20 cellular contexts compared by ENCODE assay signal in genomic region chr22:35805466-35805865, GRCh38.
DNase-seq lines count a peak whose midpoint lies in the region; ATAC-seq and TF ChIP-seq lines count a peak whose summit lies in the region.
"Had no signal": no experiment of that assay in that cellular context is flagged by ENCODE, and none has a peak within 500 bp of the region (broad histone marks: within the 10 kb centered on the region; RNA-seq: fewer than 3 reads in every experiment).

No MANE protein-coding gene starts in this region.

- TF ChIP-seq CTCF in choroid plexus epithelial cell (conservative IDR thresholded peaks at IDR 0.05; ENCODE audit: low read depth, low read length), result no peak
- no peak for TF ChIP-seq CTCF in osteocyte (IDR thresholded peaks at IDR 0.05)
- no peak for TF ChIP-seq CTCF in CD8-positive, alpha-beta T cell (IDR thresholded peaks at IDR 0.05)

- H3K27me3 ChIP-seq in CD8-positive, alpha-beta T cell (ENCODE audit: insufficient read depth, low read length), result no peaks in the 10 kb centered on the region
- H3K27me3 ChIP-seq: BE2C, BLaER1 had no signal

- no peak overlapping the region for H3K4me3 Mint-ChIP-seq in osteocyte (ENCODE audit: unreplicated experiment)
- H3K4me3 Mint-ChIP-seq in CD8-positive, alpha-beta T cell, result no peak overlapping the region
- H3K4me3 Mint-ChIP-seq in stimulated activated naive CD8-positive, alpha-beta T cell treated with anti-CD3 and anti-CD28 coated beads, Interleukin-15, amount 100 ng/mL, for 72 hours, result no peak overlapping the region
- H3K4me3 Mint-ChIP-seq: CD14-positive monocyte; CD4-positive, alpha-beta memory T cell; CD4-positive, CD25-positive, alpha-beta regulatory T cell had no signal

- CTCF ChIA-PET in CD8-positive, alpha-beta T cell (lab: Charles Lee), result no interaction called here

- peak overlapping the region; percentile 33 for H3K27ac Mint-ChIP-seq in osteocyte (ENCODE audit: unreplicated experiment)
- no peak overlapping the region for H3K27ac Mint-ChIP-seq in CD8-positive, alpha-beta T cell
- H3K27ac Mint-ChIP-seq in stimulated activated naive CD8-positive, alpha-beta T cell treated with anti-CD3 and anti-CD28 coated beads, Interleukin-15, amount 100 ng/mL, for 72 hours, result no peak overlapping the region
- H3K27ac Mint-ChIP-seq: CD14-positive monocyte; CD4-positive, alpha-beta memory T cell; CD4-positive, CD25-positive, alpha-beta regulatory T cell had no signal

- H3K27ac ChIP-seq in CD8-positive, alpha-beta T cell (ENCODE audit: low read depth, low read length), result no peak overlapping the region
- H3K27ac ChIP-seq: 22Rv1, BLaER1 had no signal

- H3K9me3 Mint-ChIP-seq in osteocyte (ENCODE audit: unreplicated experiment), result peaks cover 7% of the 10 kb centered on the region
- H3K9me3 Mint-ChIP-seq in CD8-positive, alpha-beta T cell, result no peaks in the 10 kb centered on the region
- H3K9me3 Mint-ChIP-seq in stimulated activated naive CD8-positive, alpha-beta T cell treated with anti-CD3 and anti-CD28 coated beads, Interleukin-15, amount 100 ng/mL, for 72 hours, result no peaks in the 10 kb centered on the region

- H3K4me1 Mint-ChIP-seq in osteocyte (ENCODE audit: unreplicated experiment), result peaks cover 30% of the 10 kb centered on the region
- no peaks in the 10 kb centered on the region for H3K4me1 Mint-ChIP-seq in CD8-positive, alpha-beta T cell (ENCODE audit: low read depth)
- no peaks in the 10 kb centered on the region for H3K4me1 Mint-ChIP-seq in stimulated activated naive CD8-positive, alpha-beta T cell treated with anti-CD3 and anti-CD28 coated beads, Interleukin-15, amount 100 ng/mL, for 72 hours
- H3K4me1 Mint-ChIP-seq: CD14-positive monocyte; CD4-positive, alpha-beta memory T cell; CD4-positive, CD25-positive, alpha-beta regulatory T cell had no signal

- POLR2A ChIA-PET in CD8-positive, alpha-beta T cell (lab: Charles Lee), result no interaction called here

- no peak for ATAC-seq in HG02840 (IDR thresholded peaks at IDR 0.05; ENCODE audit: low FRiP score, unreplicated experiment)
- no peak for ATAC-seq in CD8-positive, alpha-beta T cell
- ATAC-seq in stimulated activated naive CD8-positive, alpha-beta T cell treated with anti-CD3 and anti-CD28 coated beads, Interleukin-15, amount 100 ng/mL, for 72 hours, result no peak

- no peaks in the 10 kb centered on the region for H3K9me3 ChIP-seq in CD8-positive, alpha-beta T cell (ENCODE audit: low read length)
- H3K9me3 ChIP-seq: BE2C, BLaER1, Caco-2 had no signal

- intact Hi-C loops in CD8-positive, alpha-beta T cell (cut with DNase I, micrococcal nuclease), result no loop called here

- H3K4me1 ChIP-seq in CD8-positive, alpha-beta T cell (ENCODE audit: insufficient read depth, low read length), result no peaks in the 10 kb centered on the region
- H3K4me1 ChIP-seq: BE2C, BLaER1 had no signal

- DNase-seq in choroid plexus epithelial cell (ENCODE audit: low read depth) (peak; percentile 22), fibroblast of peridontal ligament (ENCODE audit: extremely low read depth) (peak; percentile 70), foreskin melanocyte (peak; percentile 65), osteocyte (ENCODE audit: extremely low spot score, unreplicated experiment) (no peak), A172 (ENCODE audit: low spot score) (no peak)
- DNase-seq in CD8-positive, alpha-beta T cell, result no peak
- no peak for DNase-seq in stimulated activated naive CD8-positive, alpha-beta T cell treated with anti-CD3 and anti-CD28 coated beads, Interleukin-15, amount 100 ng/mL, for 72 hours
- DNase-seq: ACHN; BE2C; C1 segment of cervical spinal cord; Caco-2; Calu3; CD4-positive, alpha-beta memory T cell; CD4-positive, CD25-positive, alpha-beta regulatory T cell; DMS79 treated with DMSO at 0.1 percent for 48 hours; GF-D8 had no signal

- no peaks in the 10 kb centered on the region for H3K27me3 Mint-ChIP-seq in osteocyte (ENCODE audit: unreplicated experiment)
- peaks cover under 1% of the 10 kb centered on the region for H3K27me3 Mint-ChIP-seq in CD8-positive, alpha-beta T cell (ENCODE audit: low read depth)
- no peaks in the 10 kb centered on the region for H3K27me3 Mint-ChIP-seq in stimulated activated naive CD8-positive, alpha-beta T cell treated with anti-CD3 and anti-CD28 coated beads, Interleukin-15, amount 100 ng/mL, for 72 hours

- H3K36me3 ChIP-seq in CD8-positive, alpha-beta T cell (ENCODE audit: insufficient read depth, low read length), result no peaks in the 10 kb centered on the region
- H3K36me3 ChIP-seq: BLaER1 had no signal

- no peak overlapping the region for H3K4me3 ChIP-seq in choroid plexus epithelial cell (ENCODE audit: low read depth, low read length)
- no peak overlapping the region for H3K4me3 ChIP-seq in CD8-positive, alpha-beta T cell (ENCODE audit: low read depth, low read length)
- H3K4me3 ChIP-seq: BLaER1 had no signal

- H3K36me3 Mint-ChIP-seq in osteocyte (ENCODE audit: unreplicated experiment), result peaks cover 52% of the 10 kb centered on the region
- H3K36me3 Mint-ChIP-seq in CD8-positive, alpha-beta T cell, result no peaks in the 10 kb centered on the region
- H3K36me3 Mint-ChIP-seq: CD14-positive monocyte; CD4-positive, alpha-beta memory T cell; CD4-positive, CD25-positive, alpha-beta regulatory T cell had no signal

Comparison
In these comparisons a context has a peak if more than half of its experiments do, and no peak if none do; other contexts are left out.
1. DNase-seq: peak in choroid plexus epithelial cell (single experiment), fibroblast of peridontal ligament (single experiment) and foreskin melanocyte (single experiment); none in osteocyte (single experiment), A172 (single experiment), CD8-positive, alpha-beta T cell (0 of 7) and stimulated activated naive CD8-positive, alpha-beta T cell treated with anti-CD3 and anti-CD28 coated beads, Interleukin-15, amount 100 ng/mL, for 72 hours (0 of 2).